20 cellular contexts compared by ENCODE assay signal in the genomic region with DNA sequence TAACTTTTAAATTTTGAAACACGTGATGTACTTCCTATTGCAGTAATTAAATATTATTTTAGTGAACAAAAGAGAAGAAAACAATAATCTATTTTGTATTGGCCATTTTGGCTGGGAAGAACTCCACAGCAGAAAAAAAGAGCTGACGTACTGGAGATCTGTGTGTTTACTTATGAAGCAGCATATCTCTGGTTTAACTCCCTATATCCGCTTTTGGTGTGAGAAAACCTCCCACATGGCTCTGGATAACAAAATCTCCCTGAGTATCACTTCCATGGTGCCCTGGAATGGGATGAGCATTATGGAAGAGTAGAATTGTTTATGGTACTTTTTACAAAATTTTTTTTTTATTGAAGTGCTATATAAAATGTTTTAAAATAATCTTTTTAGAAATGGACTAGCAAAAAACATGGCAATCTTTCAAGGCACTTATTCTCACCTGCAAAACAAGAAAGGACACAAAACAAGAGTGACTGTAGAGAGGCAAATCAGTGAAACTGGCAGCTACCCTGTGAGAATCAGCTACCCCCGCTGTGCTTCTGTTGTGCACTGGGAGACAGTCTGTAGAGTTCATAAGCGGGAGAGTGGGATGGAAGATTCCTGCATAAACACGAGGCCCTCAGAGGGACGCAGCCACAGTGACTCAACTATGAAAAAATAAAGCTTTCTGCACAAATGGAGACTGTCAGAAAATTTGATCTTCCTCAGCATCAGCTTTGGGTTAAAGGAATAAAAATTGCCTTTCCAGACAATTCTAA.
"Had no signal": no experiment of that assay in that cellular context is flagged by ENCODE, and none has a peak within 500 bp of the region (broad histone marks: within the 10 kb centered on the region; RNA-seq: fewer than 3 reads in every experiment).

No MANE protein-coding gene starts in this region.

- DNase-seq: activated CD4-positive, alpha-beta T cell treated with anti-CD3 and anti-CD28 coated beads for 4 hours; activated CD8-positive, alpha-beta memory T cell treated with anti-CD3 and anti-CD28 coated beads, Interleukin-2, amount 50 U/mL, for 4 hours; activated CD8-positive, alpha-beta T cell treated with anti-CD3 and anti-CD28 coated beads for 36 hours; aorta; NCI-H1092; NCI-H1417; NCI-H1694; NCI-H2029; NCI-H2107; NCI-H345; NCI-H510A; NCI-H526 treated with DMSO at 0.1 percent for 48 hours; NK-92 treated with Interleukin-12 subunit alpha and Interleukin-12 subunit beta, amount 100 ng/mL, for 24 hours; OCI-M1; Peyer's patch; SHP77 had no signal

- H3K27ac ChIP-seq: KMS-11, Peyer's patch, RWPE1, SJSA1 had no signal

- H3K4me1 ChIP-seq: Peyer's patch, SJSA1 had no signal

- H3K36me3 ChIP-seq: Peyer's patch, SJSA1 had no signal

- H3K4me2 ChIP-seq: KMS-11 had no signal

- H3K4me3 ChIP-seq: Peyer's patch, SJSA1 had no signal

- H3K9me3 ChIP-seq: Peyer's patch, SJSA1 had no signal

- ATAC-seq: activated CD4-positive, CD25-positive, alpha-beta regulatory T cell treated with anti-CD3 and anti-CD28 coated beads, Interleukin-2, amount 50 U/mL, for 24 hours; activated CD8-positive, alpha-beta T cell treated with anti-CD3 and anti-CD28 coated beads for 36 hours had no signal

- H3K27me3 ChIP-seq: Peyer's patch had no signal
